11 cellular contexts compared by ENCODE assay signal in genomic region chr4:102815981-102816380, GRCh38. TPM values are rescaled to one million over a fixed set of nuclear protein-coding genes. Genes with fewer than 3 reads are reported as not detected.
DNase-seq lines count a peak whose midpoint lies in the region; ATAC-seq and TF ChIP-seq lines count a peak whose summit lies in the region.
"Had no signal": no experiment of that assay in that cellular context is flagged by ENCODE, and none has a peak within 500 bp of the region (broad histone marks: within the 10 kb centered on the region; RNA-seq: fewer than 3 reads in every experiment).

No MANE protein-coding gene starts in this region.

- no peaks in the 10 kb centered on the region for H3K27me3 ChIP-seq in PC-3 (ENCODE audit: low read length)

- no TSS peak for BruUV-seq in PC-3 (replicated peaks; lab: Mats Ljungman, UMichigan)

- peaks cover 81% of the 10 kb centered on the region for H4K20me1 ChIP-seq in PC-3 (ENCODE audit: low read length)

- H3F3A ChIP-seq in PC-3 (ENCODE audit: low read length, unreplicated experiment) = peaks cover 4% of the 10 kb centered on the region

- H3K4me2 ChIP-seq in PC-3 (ENCODE audit: low read length) = peak overlapping the region; percentile 58

- H3K4me3 ChIP-seq in PC-3 (ENCODE audit: low read length) = no peak overlapping the region
- H3K4me3 ChIP-seq: lower lobe of right lung had no signal

- peaks cover 25% of the 10 kb centered on the region for H3K4me1 ChIP-seq in PC-3 (ENCODE audit: insufficient read depth, low read length)

- H3K79me2 ChIP-seq in PC-3 (ENCODE audit: low read length) = peaks cover 100% of the 10 kb centered on the region

- CTCF ChIA-PET in PC-3 (lab: Charles Lee) = interaction anchor here (0.6 to 1.6 kb wide), 3 partner anchors 8 to 195 kb away, joined by 3 to 7 read pairs (median 3); no protein-coding TSS in a partner anchor

- no peaks in the 10 kb centered on the region for H3K9me2 ChIP-seq in PC-3 (replicated peaks; ENCODE audit: low read length)

- peak; percentile 92 for DNase-seq in EL
- peak; percentile 79 for DNase-seq in PC-3
- DNase-seq in epithelial cell of prostate (ENCODE audit: low read depth, low spot score) = no peak
- no peak for DNase-seq in omental fat pad (ENCODE audit: low spot score)
- no peak for DNase-seq in NCI-H526 (lab: John Stamatoyannopoulos, UW)
- no peak for DNase-seq in putamen (ENCODE audit: low spot score)
- DNase-seq in left colon = no peak
- DNase-seq: central memory CD4-positive, alpha-beta T cell; lower lobe of right lung; NCI-H1048 had no signal

- H3K27ac ChIP-seq in PC-3 (ENCODE audit: low read length) = peak overlapping the region; percentile 49
- peak overlapping the region; percentile 100 for H3K27ac ChIP-seq in epithelial cell of prostate
- H3K27ac ChIP-seq: lower lobe of right lung had no signal

- peaks cover 30% of the 10 kb centered on the region; the same call in 1 of the 2 replicates for H3K36me3 ChIP-seq in PC-3 (ENCODE audit: low read depth, low read length)

- ATAC-seq in PC-3 (peak; percentile 76), omental fat pad (ENCODE audit: low FRiP score) (peak; percentile 62), left colon (no peak), HG03342 (IDR thresholded peaks at IDR 0.05; ENCODE audit: unreplicated experiment) (no peak)

- TF ChIP-seq CTCF in PC-3 (conservative IDR thresholded peaks at IDR 0.05; ENCODE audit: low read depth, low read length) = no peak
- TF ChIP-seq CTCF in omental fat pad (IDR thresholded peaks at IDR 0.05) = no peak

- POLR2A ChIA-PET in PC-3 (lab: Charles Lee; ENCODE audit: unreplicated experiment) = interaction anchor here (0.6 to 1.2 kb wide), 2 partner anchors 11 to 286 kb away, joined by 4 to 11 read pairs; partner anchors contain the start of gene UBE2D3

- intact Hi-C loops in PC-3 (cut with micrococcal nuclease) = no loop called here
- intact Hi-C loops in left colon (cut with DNase I, micrococcal nuclease) = loop anchor here in 1 of 2 donors (10.0 kb wide), 1 partner anchor 51 kb away; the partner anchor contains the start of gene MANBA

- H3K9me3 ChIP-seq in PC-3 (ENCODE audit: low read length) = no peaks in the 10 kb centered on the region
- H3K9me3 ChIP-seq: lower lobe of right lung had no signal

- no peak overlapping the region for H3K9ac ChIP-seq in PC-3 (ENCODE audit: low read length)

- H2AFZ ChIP-seq in PC-3 (ENCODE audit: low read length) = no peak overlapping the region

RNA-seq across cellular contexts. Expression of gene UBE2D3, which starts 11.4 kb away (rescaled TPM):
- total RNA-seq in PC-3 (2014; rRNA removed) (342 and 435 TPM in 2 replicates), omental fat pad (100 to 1,000 TPM; 349 to 519 (median 452) TPM), left colon (100 to 1,000 TPM; 289 to 296 TPM)

RNA-seq across cellular contexts. Expression of gene CISD2, which starts 52.8 kb away (rescaled TPM):
- 30.9 and 36.9 TPM in 2 replicates for total RNA-seq in PC-3 (2014; rRNA removed)
- 10 to 100 TPM in 3 of 4 donors, 1 to 10 TPM in 1; 7.4 to 18.9 (median 14.1) TPM for total RNA-seq in omental fat pad
- total RNA-seq in left colon = 10 to 100 TPM; 24.1 TPM

RNA-seq across cellular contexts. Expression of gene MANBA, which starts 55.2 kb away (rescaled TPM):
- total RNA-seq in PC-3 (2014; rRNA removed) (20.9 and 26.7 TPM in 2 replicates), omental fat pad (10 to 100 TPM; 27.1 to 37.8 (median 35.1) TPM), left colon (10 to 100 TPM; 15.8 to 21.1 TPM)

Comparison
In these comparisons a context has a peak if more than half of its experiments do, and no peak if none do; other contexts are left out.
1. DNase-seq: peak in EL (single experiment) and PC-3 (single experiment); none in epithelial cell of prostate (single experiment), omental fat pad (single experiment), NCI-H526 (0 of 2), putamen (single experiment) and left colon (0 of 2).
2. ATAC-seq: peak in PC-3 (single experiment) and omental fat pad (single experiment); none in left colon (single experiment) and HG03342 (single experiment).